24 cellular contexts compared by ENCODE assay signal in the genomic region with DNA sequence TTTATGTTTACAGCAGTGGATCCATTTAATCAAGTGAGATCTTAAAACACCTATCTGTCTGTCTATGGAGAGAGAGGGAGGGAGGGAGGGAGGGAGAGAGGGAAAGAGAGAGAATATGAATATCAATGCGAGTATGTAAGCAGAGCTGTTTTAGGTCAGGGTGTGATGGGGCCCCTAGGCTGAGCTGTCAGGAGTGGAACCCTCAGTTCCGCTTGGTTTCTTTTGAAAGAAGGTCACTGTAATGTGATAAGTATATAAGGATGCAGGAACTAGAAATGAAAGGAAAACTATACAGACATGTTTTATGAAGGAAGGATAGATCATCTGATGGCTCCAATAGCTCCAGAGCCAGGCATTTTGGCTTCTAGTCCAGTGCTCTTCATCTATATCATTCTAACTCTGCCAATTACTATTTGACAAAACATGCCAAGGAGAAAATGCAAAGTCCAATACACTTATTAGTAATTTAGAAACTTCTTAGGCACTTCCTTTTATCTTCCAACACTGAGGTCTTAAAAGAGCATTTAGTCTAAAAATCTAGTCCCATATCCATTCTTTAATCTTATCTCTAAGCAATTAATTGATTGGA.
DNase-seq lines count a peak whose midpoint lies in the region; ATAC-seq, FAIRE-seq and TF ChIP-seq lines count a peak whose summit lies in the region.
"Had no signal": no experiment of that assay in that cellular context is flagged by ENCODE, and none has a peak within 500 bp of the region (broad histone marks: within the 10 kb centered on the region; RNA-seq: fewer than 3 reads in every experiment).

No MANE protein-coding gene starts in this region.

- peaks cover 3% of the 10 kb centered on the region for H3K9me3 Mint-ChIP-seq in activated naive CD4-positive, alpha-beta T cell treated with anti-CD3 and anti-CD28 coated beads for 36 hours

- H3K4me3 Mint-ChIP-seq in activated naive CD4-positive, alpha-beta T cell treated with anti-CD3 and anti-CD28 coated beads for 36 hours = no peak overlapping the region
- H3K4me3 Mint-ChIP-seq: neural progenitor cell had no signal

- H3K27ac Mint-ChIP-seq in activated naive CD4-positive, alpha-beta T cell treated with anti-CD3 and anti-CD28 coated beads for 36 hours = no peak overlapping the region
- H3K27ac Mint-ChIP-seq: neural progenitor cell had no signal

- DNase-seq in DMS153 (lab: John Stamatoyannopoulos, UW) (peak; percentile 27), NCI-H128 (lab: John Stamatoyannopoulos, UW; ENCODE audit: unreplicated experiment) (peak; percentile 46), NCI-H510A treated with DMSO at 0.1 percent for 48 hours (lab: John Stamatoyannopoulos, UW) (peak; percentile 87), HEK293T (ENCODE audit: extremely low spot score) (no peak), pancreas (no peak), hepatic stellate cell (ENCODE audit: low spot score) (no peak)
- DNase-seq in activated naive CD4-positive, alpha-beta T cell treated with anti-CD3 and anti-CD28 coated beads for 36 hours = no peak
- DNase-seq: activated CD4-positive, alpha-beta T cell treated with anti-CD3 and anti-CD28 coated beads, Interleukin-2, amount 50 U/mL, for 4 hours; cerebellar nuclear complex; COR-L47; dorsolateral prefrontal cortex; EL; kidney glomerular epithelial cell; posterior cingulate gyrus; right lobe of liver; stimulated activated CD4-positive, alpha-beta T cell treated with anti-CD3 and anti-CD28 coated beads, Interleukin-12 subunit alpha, Interleukin-12 subunit beta, amount 100 ng/mL, for 4 hours; stimulated activated CD4-positive, alpha-beta T cell treated with anti-CD3 and anti-CD28 coated beads, Interleukin-4, amount 100 ng/mL, for 24 hours; stimulated activated naive CD4-positive, alpha-beta T cell treated with Interleukin-2 at 50 U/mL for 16 hours; T-helper 2 cell; testis; WERI-Rb-1 had no signal

- WGBS in pancreas, 2 donors = 90 to 93% methylated on average over 2 of the region's 2 CpGs

- ATAC-seq in GM18868 (IDR thresholded peaks at IDR 0.05; ENCODE audit: unreplicated experiment) (peak; percentile 49), pancreas (no peak)
- ATAC-seq: right lobe of liver had no signal

- no peaks in the 10 kb centered on the region for H3K27me3 Mint-ChIP-seq in activated naive CD4-positive, alpha-beta T cell treated with anti-CD3 and anti-CD28 coated beads for 36 hours (ENCODE audit: low read depth)

- no peak for FAIRE-seq in pancreas (lab: Jason Lieb, UNC)

- intact Hi-C loops in pancreas (cut with DNase I) = no loop called here
- intact Hi-C loops in activated naive CD4-positive, alpha-beta T cell treated with anti-CD3 and anti-CD28 coated beads for 36 hours (cut with micrococcal nuclease) = loop anchor here (1.0 kb wide), 2 partner anchors 74 to 111 kb away; no protein-coding TSS in a partner anchor

- H3K4me3 ChIP-seq in pancreas = no peak overlapping the region
- H3K4me3 ChIP-seq: BLaER1, dorsolateral prefrontal cortex, neural progenitor cell, right lobe of liver, testis had no signal

- no peak for TF ChIP-seq CTCF in pancreas (IDR thresholded peaks at IDR 0.05)

- CTCF ChIA-PET in HEK293T (lab: Yijun Ruan, JAX) = interaction anchor here (0.7 kb wide), 1 partner anchor 1548 kb away, joined by 5 read pairs; no protein-coding TSS in a partner anchor
- CTCF ChIA-PET in activated naive CD4-positive, alpha-beta T cell treated with anti-CD3 and anti-CD28 coated beads for 36 hours (lab: Charles Lee) = no interaction called here

- H3K9me3 ChIP-seq in pancreas = no peaks in the 10 kb centered on the region
- H3K9me3 ChIP-seq: BLaER1, right lobe of liver, testis had no signal

- H3K4me1 Mint-ChIP-seq in activated naive CD4-positive, alpha-beta T cell treated with anti-CD3 and anti-CD28 coated beads for 36 hours (ENCODE audit: low read depth) = peaks cover 3% of the 10 kb centered on the region

- POLR2A ChIA-PET in HEK293T (lab: Yijun Ruan, JAX) = no interaction called here

- H3K4me1 ChIP-seq in pancreas = no peaks in the 10 kb centered on the region
- H3K4me1 ChIP-seq: BLaER1, neural progenitor cell, right lobe of liver, testis had no signal

- no peak overlapping the region for H3K27ac ChIP-seq in pancreas
- H3K27ac ChIP-seq: BLaER1, neural progenitor cell, right lobe of liver, testis, WERI-Rb-1 had no signal

- no peaks in the 10 kb centered on the region for H3K36me3 ChIP-seq in pancreas
- H3K36me3 ChIP-seq: BLaER1, neural progenitor cell, right lobe of liver, WERI-Rb-1 had no signal

- H3K27me3 ChIP-seq in pancreas = no peaks in the 10 kb centered on the region
- H3K27me3 ChIP-seq: BLaER1, dorsolateral prefrontal cortex, neural progenitor cell, right lobe of liver, testis had no signal

- no peaks in the 10 kb centered on the region for H3K36me3 Mint-ChIP-seq in activated naive CD4-positive, alpha-beta T cell treated with anti-CD3 and anti-CD28 coated beads for 36 hours (ENCODE audit: low read depth)
- H3K36me3 Mint-ChIP-seq: neural progenitor cell had no signal

TF ChIP-seq in HEK293T, 16 proteins besides CTCF, POLR2A, EP300 and RAD21:
- TF ChIP-seq ARNT (IDR thresholded peaks at IDR 0.05) = no peak
- no peak for TF ChIP-seq FOXK2 (IDR thresholded peaks at IDR 0.05)
- TF ChIP-seq ZNF384 (IDR thresholded peaks at IDR 0.05) = no peak
- TF ChIP-seq ELF4 (IDR thresholded peaks at IDR 0.05) = no peak
- TF ChIP-seq SUZ12 (IDR thresholded peaks at IDR 0.05) = no peak
- no peak for TF ChIP-seq TARDBP (IDR thresholded peaks at IDR 0.05)
- no peak for TF ChIP-seq HDGF (IDR thresholded peaks at IDR 0.05; ENCODE audit: borderline replicate concordance)
- no peak for TF ChIP-seq CTBP1 (IDR thresholded peaks at IDR 0.05; ENCODE audit: borderline replicate concordance)
- no peak for TF ChIP-seq LEF1 (IDR thresholded peaks at IDR 0.05; ENCODE audit: borderline replicate concordance)
- TF ChIP-seq FOXA1 (IDR thresholded peaks at IDR 0.05) = no peak
- TF ChIP-seq BHLHE40 (IDR thresholded peaks at IDR 0.05; ENCODE audit: borderline replicate concordance) = no peak
- no peak for TF ChIP-seq NFRKB (IDR thresholded peaks at IDR 0.05)

Comparison
In these comparisons a context has a peak if more than half of its experiments do, and no peak if none do; other contexts are left out.
1. DNase-seq: peak in DMS153 (single experiment), NCI-H128 (single experiment) and NCI-H510A treated with DMSO at 0.1 percent for 48 hours (single experiment); none in HEK293T (single experiment), pancreas (0 of 6), hepatic stellate cell (single experiment) and activated naive CD4-positive, alpha-beta T cell treated with anti-CD3 and anti-CD28 coated beads for 36 hours (single experiment).